ENCODE assay signal across 29 cellular contexts in the genomic region with DNA sequence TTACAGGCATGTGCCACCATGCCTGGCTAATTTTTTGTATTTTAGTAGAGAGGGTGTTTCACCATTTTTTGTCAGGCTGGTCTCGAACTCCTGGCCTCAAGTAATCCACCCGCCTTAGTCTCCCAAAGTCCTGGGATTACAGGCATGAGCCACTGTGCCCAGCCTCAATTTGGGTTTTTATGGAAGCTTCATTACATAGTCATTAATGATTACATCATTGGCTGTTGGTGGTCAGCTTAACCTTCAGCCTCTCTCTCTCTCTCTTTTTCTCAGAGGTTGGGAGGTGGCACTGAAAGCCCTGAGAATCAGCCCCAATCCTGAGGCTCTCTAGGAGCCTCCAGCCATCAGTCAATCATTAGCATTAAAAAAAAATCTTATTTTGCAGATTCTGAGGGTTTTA.
"Had no signal": no experiment of that assay in that cellular context is flagged by ENCODE, and none has a peak within 500 bp of the region (broad histone marks: within the 10 kb centered on the region; RNA-seq: fewer than 3 reads in every experiment).

No MANE protein-coding gene starts in this region.

- H3K27ac Mint-ChIP-seq: activated B cell treated with CpG ODN at 0.5 μM for 24 hours; activated CD8-positive, alpha-beta T cell treated with anti-CD3 and anti-CD28 coated beads for 36 hours; activated naive CD8-positive, alpha-beta T cell; activated T-helper 17 cell treated with anti-CD3 and anti-CD28 coated beads, Interleukin-2, amount 50 U/mL, for 72 hours; T-helper 1 cell treated with Interleukin-12 subunit alpha and Interleukin-12 subunit beta and Interleukin-4 antibody, amounts not matched to agents 30 μg/mL and 1 μg/mL, for 36 hours had no signal

- H3K4me1 ChIP-seq: ascending aorta, breast epithelium, colonic mucosa had no signal

- H3K4me1 Mint-ChIP-seq: activated B cell treated with CpG ODN at 0.5 μM for 24 hours; activated T-helper 17 cell treated with anti-CD3 and anti-CD28 coated beads, Interleukin-2, amount 50 U/mL, for 72 hours; brain; T-cell had no signal

- H3K27me3 ChIP-seq: ascending aorta, breast epithelium, cardiac muscle cell, colonic mucosa had no signal

- ATAC-seq: activated CD4-positive, CD25-positive, alpha-beta regulatory T cell treated with anti-CD3 and anti-CD28 coated beads, Interleukin-2, amount 50 U/mL, for 24 hours; activated CD8-positive, alpha-beta T cell treated with anti-CD3 and anti-CD28 coated beads for 36 hours; activated T-cell treated with anti-CD3 and anti-CD28 coated beads, Interleukin-2, amount 50 U/mL, for 4 hours; activated T-helper 17 cell treated with anti-CD3 and anti-CD28 coated beads, Interleukin-2, amount 50 U/mL, for 72 hours; T-cell had no signal

- H3K27me3 Mint-ChIP-seq: activated B cell treated with CpG ODN at 0.5 μM for 24 hours; activated CD8-positive, alpha-beta T cell treated with anti-CD3 and anti-CD28 coated beads for 36 hours; activated naive CD8-positive, alpha-beta T cell; activated T-helper 17 cell treated with anti-CD3 and anti-CD28 coated beads, Interleukin-2, amount 50 U/mL, for 72 hours; brain; T-cell had no signal

- H3K9me3 ChIP-seq: ascending aorta, breast epithelium, colonic mucosa had no signal

- H3K4me3 Mint-ChIP-seq: activated B cell treated with CpG ODN at 0.5 μM for 24 hours; activated CD8-positive, alpha-beta T cell treated with anti-CD3 and anti-CD28 coated beads for 36 hours; activated naive CD8-positive, alpha-beta T cell; activated T-cell treated with anti-CD3 and anti-CD28 coated beads, Interleukin-2, amount 50 U/mL, for 4 hours; activated T-helper 17 cell treated with anti-CD3 and anti-CD28 coated beads, Interleukin-2, amount 50 U/mL, for 72 hours; brain; T-cell; T-helper 1 cell treated with Interleukin-12 subunit alpha and Interleukin-12 subunit beta and Interleukin-4 antibody, amounts not matched to agents 30 μg/mL and 1 μg/mL, for 36 hours had no signal

- H3K4me3 ChIP-seq: ascending aorta, breast epithelium, cardiac muscle cell, colonic mucosa had no signal

- DNase-seq: activated B cell treated with CpG ODN at 0.5 μM for 24 hours; activated CD4-positive, alpha-beta T cell treated with anti-CD3 and anti-CD28 coated beads for 48 hours; activated CD4-positive, alpha-beta T cell treated with anti-CD3 and anti-CD28 coated beads, Interleukin-2, amount 50 U/mL, for 1 hour; activated CD4-positive, alpha-beta T cell treated with anti-CD3 and anti-CD28 coated beads, Interleukin-2, amount 50 U/mL, for 48 hours; activated CD8-positive, alpha-beta memory T cell treated with anti-CD3 and anti-CD28 coated beads for 24 hours; activated CD8-positive, alpha-beta T cell treated with anti-CD3 and anti-CD28 coated beads for 36 hours; activated effector memory CD4-positive, alpha-beta T cell treated with Interleukin-2 at 50 U/mL for 16 hours; activated gamma-delta T cell treated with Interleukin-2 at 50 U/mL for 16 hours; activated naive CD4-positive, alpha-beta T cell treated with anti-CD3 and anti-CD28 coated beads, Interleukin-2, amount 50 U/mL, for 16 hours; activated naive CD4-positive, alpha-beta T cell treated with Interleukin-2 at 50 U/mL for 16 hours; activated T-cell treated with anti-CD3 and anti-CD28 coated beads, Interleukin-2, amount 50 U/mL, for 4 hours; amygdala; central memory CD4-positive, alpha-beta T cell; cerebellar nuclear complex; colonic mucosa; effector CD8-positive, alpha-beta T cell; head of caudate nucleus; T-cell; T-helper 9 cell; WERI-Rb-1 had no signal

- H3K9me3 Mint-ChIP-seq: activated B cell treated with CpG ODN at 0.5 μM for 24 hours; activated CD8-positive, alpha-beta T cell treated with anti-CD3 and anti-CD28 coated beads for 36 hours; activated T-cell treated with anti-CD3 and anti-CD28 coated beads, Interleukin-2, amount 50 U/mL, for 4 hours; activated T-helper 17 cell treated with anti-CD3 and anti-CD28 coated beads, Interleukin-2, amount 50 U/mL, for 72 hours; brain; T-cell; T-helper 1 cell treated with Interleukin-12 subunit alpha and Interleukin-12 subunit beta and Interleukin-4 antibody, amounts not matched to agents 30 μg/mL and 1 μg/mL, for 36 hours had no signal

- H3K27ac ChIP-seq: ascending aorta, breast epithelium, cardiac muscle cell, colonic mucosa, epithelial cell of prostate, WERI-Rb-1 had no signal
